In the genomic region with DNA sequence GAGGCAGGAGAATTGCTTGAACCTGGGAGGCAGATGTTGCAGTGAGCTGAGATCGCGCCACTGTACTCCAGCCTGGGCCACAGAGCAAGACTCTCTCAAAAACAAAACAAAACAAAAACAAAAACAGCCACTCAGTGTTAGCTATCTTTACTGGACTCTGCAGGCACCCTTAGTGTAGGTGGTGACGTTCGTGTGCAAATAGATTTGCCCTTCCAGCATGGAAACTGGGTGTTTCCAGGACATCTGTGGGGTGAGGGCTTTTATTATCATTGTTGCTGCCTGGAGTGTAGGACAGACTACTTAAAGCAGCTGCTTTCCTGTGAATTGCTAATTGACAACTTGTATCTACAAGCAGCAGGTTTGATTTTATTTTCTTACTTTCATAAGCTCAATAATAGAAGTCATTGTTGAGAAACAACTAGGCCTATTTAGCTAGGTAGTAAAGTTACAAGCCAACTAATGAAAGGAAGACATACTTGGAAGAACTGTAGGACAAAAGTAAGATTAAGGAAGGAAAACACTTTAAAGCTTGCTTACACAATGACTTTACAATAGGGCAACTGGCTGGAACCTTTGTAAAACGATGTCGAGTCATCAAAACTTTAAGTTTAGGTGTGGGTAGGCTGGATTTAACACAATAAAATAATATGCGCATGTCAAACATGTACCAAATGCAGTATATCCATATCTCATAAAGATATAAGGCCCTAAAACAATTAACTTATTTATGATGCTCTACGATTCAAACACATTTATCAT, we compare ENCODE assay signal across 17 cellular contexts. TPM values are rescaled to one million over a fixed set of nuclear protein-coding genes. Genes with fewer than 3 reads are reported as not detected.
DNase-seq lines count a peak whose midpoint lies in the region; ATAC-seq and TF ChIP-seq lines count a peak whose summit lies in the region.
"Had no signal": no experiment of that assay in that cellular context is flagged by ENCODE, and none has a peak within 500 bp of the region (broad histone marks: within the 10 kb centered on the region; RNA-seq: fewer than 3 reads in every experiment).

No MANE protein-coding gene starts in this region.

- peak overlapping the region; percentile 87 for H3K27ac Mint-ChIP-seq in GM23338

- no peaks in the 10 kb centered on the region for H3F3A ChIP-seq in GM23338 (replicated peaks; ENCODE audit: low read depth)

- TF ChIP-seq CTCF in GM23338 (conservative IDR thresholded peaks at IDR 0.05; ENCODE audit: low read depth in 2 of 2) (no peak), Peyer's patch (IDR thresholded peaks at IDR 0.05) (no peak), BE2C (IDR thresholded peaks at IDR 0.05; ENCODE audit: low read depth, low read length) (no peak), testis (IDR thresholded peaks at IDR 0.05) (no peak)

- H3K27me3 ChIP-seq in GM23338 (ENCODE audit: insufficient read depth) = no peaks in the 10 kb centered on the region
- no peaks in the 10 kb centered on the region for H3K27me3 ChIP-seq in Peyer's patch
- no peaks in the 10 kb centered on the region for H3K27me3 ChIP-seq in neuronal stem cell (ENCODE audit: control insufficient read depth in 3 of 3, insufficient read depth in 3 of 3, low read depth in 1 of 3, low read length in 3 of 3)
- H3K27me3 ChIP-seq in BE2C = no peaks in the 10 kb centered on the region
- no peaks in the 10 kb centered on the region for H3K27me3 ChIP-seq in testis
- H3K27me3 ChIP-seq: SJCRH30 had no signal

- no peaks in the 10 kb centered on the region for H3K79me2 ChIP-seq in GM23338 (replicated peaks; ENCODE audit: insufficient read depth)

- H3K4me3 ChIP-seq in GM23338 (no peak overlapping the region), Peyer's patch (no peak overlapping the region), neuronal stem cell (ENCODE audit: low read length in 2 of 2) (no peak overlapping the region), BE2C (ENCODE audit: low read depth, low read length) (no peak overlapping the region), testis (no peak overlapping the region)
- H3K4me3 ChIP-seq: SJCRH30 had no signal

- H3K36me3 ChIP-seq in GM23338 (ENCODE audit: insufficient read depth) = no peaks in the 10 kb centered on the region
- no peaks in the 10 kb centered on the region for H3K36me3 ChIP-seq in Peyer's patch
- no peaks in the 10 kb centered on the region for H3K36me3 ChIP-seq in neuronal stem cell (replicated peaks in 1 of 2; ENCODE audit: control insufficient read depth in 2 of 2, insufficient read depth in 2 of 2, low read length in 2 of 2)
- H3K36me3 ChIP-seq in BE2C = no peaks in the 10 kb centered on the region
- no peaks in the 10 kb centered on the region for H3K36me3 ChIP-seq in testis (ENCODE audit: low read depth, missing control alignments)
- H3K36me3 ChIP-seq: SJCRH30 had no signal

- H2BK15ac ChIP-seq in neuronal stem cell (ENCODE audit: low read length) = no peak overlapping the region

- H3K4me3 Mint-ChIP-seq in GM23338 = no peak overlapping the region

- no peaks in the 10 kb centered on the region for H3K27me3 Mint-ChIP-seq in GM23338 (ENCODE audit: insufficient read depth, low read depth, poor library complexity)

- H3K36me3 Mint-ChIP-seq in GM23338 (ENCODE audit: low read depth) = no peaks in the 10 kb centered on the region

- no peak overlapping the region for H4K8ac ChIP-seq in neuronal stem cell (ENCODE audit: low read depth, low read length)

- no peak overlapping the region for H4K91ac ChIP-seq in neuronal stem cell (ENCODE audit: low read depth, low read length, poor library complexity)

- TF ChIP-seq POLR2A in Peyer's patch (IDR thresholded peaks at IDR 0.05) = no peak
- no peak for TF ChIP-seq POLR2A in testis (IDR thresholded peaks at IDR 0.05)

- H3K18ac ChIP-seq in neuronal stem cell (ENCODE audit: low read length) = no peak overlapping the region

- H3K4me1 Mint-ChIP-seq in GM23338 = peaks cover 11% of the 10 kb centered on the region; the same call in 2 of the 3 replicates

- H3K9me3 Mint-ChIP-seq in GM23338 = no peaks in the 10 kb centered on the region

- H3K27ac ChIP-seq in GM23338 (ENCODE audit: low read depth) (no peak overlapping the region), Peyer's patch (peak overlapping the region in 3 of 4 donors; percentile 29 to 74 (median 69)), neuronal stem cell (replicated peaks; ENCODE audit: low read length) (no peak overlapping the region), testis (no peak overlapping the region)
- H3K27ac ChIP-seq: C4-2B, SJCRH30 had no signal

- DNase-seq in GM23338 (ENCODE audit: low spot score) (no peak), Peyer's patch (no peak), neuronal stem cell (ENCODE audit: low spot score) (no peak), BE2C (no peak), sciatic nerve (ENCODE audit: low spot score) (no peak), globus pallidus (ENCODE audit: low spot score) (no peak), testis (no peak)
- DNase-seq: DMS 273 treated with DMSO at 0.1 percent for 48 hours, GF-D8, HCEC 1CT, NCI-H1417 treated with DMSO at 0.1 percent for 48 hours, NCI-H2029, NCI-H510A, NCI-H774, SJCRH30 had no signal

- H3K4me2 ChIP-seq in GM23338 (no peak overlapping the region), neuronal stem cell (ENCODE audit: insufficient read depth, low read length, poor library complexity, severe bottlenecking) (no peak overlapping the region)

- no peak overlapping the region for H2BK5ac ChIP-seq in neuronal stem cell (ENCODE audit: low read length)

- no peak overlapping the region for H3K14ac ChIP-seq in neuronal stem cell (ENCODE audit: low read length)

- no peak overlapping the region for H3K4ac ChIP-seq in neuronal stem cell (ENCODE audit: low read length)

- H3K23ac ChIP-seq in neuronal stem cell (ENCODE audit: low read depth, low read length, poor library complexity) = no peak overlapping the region

- H2AK5ac ChIP-seq in neuronal stem cell (ENCODE audit: low read depth, low read length) = no peak overlapping the region

- 0 out of 2 replicates have a peak, but pooled peaks cover 3% of the 10 kb centered on the region for H3K9me2 ChIP-seq in GM23338 (ENCODE audit: insufficient read depth)

- no peak overlapping the region for H3K9ac ChIP-seq in neuronal stem cell (ENCODE audit: low read depth, low read length, poor library complexity)

- no peaks in the 10 kb centered on the region for H3K4me1 ChIP-seq in GM23338 (ENCODE audit: insufficient read depth)
- peaks cover 0 to 6% (median 0%) of the 10 kb centered on the region in 4 donors for H3K4me1 ChIP-seq in Peyer's patch
- peaks cover 0 to 2% of the 10 kb centered on the region in 2 donors for H3K4me1 ChIP-seq in neuronal stem cell (ENCODE audit: control insufficient read depth in 2 of 2, insufficient read depth in 1 of 2, low read depth in 1 of 2, low read length in 2 of 2)
- peaks cover 4% of the 10 kb centered on the region for H3K4me1 ChIP-seq in BE2C
- H3K4me1 ChIP-seq in testis = no peaks in the 10 kb centered on the region
- H3K4me1 ChIP-seq: SJCRH30 had no signal

- intact Hi-C loops in sciatic nerve (cut with DNase I) = no loop called here
- intact Hi-C loops in testis (cut with DNase I; ENCODE audit: low total_unique reads) = no loop called here

- H3K9me3 ChIP-seq in Peyer's patch (no peaks in the 10 kb centered on the region), neuronal stem cell (replicated peaks in 1 of 2; ENCODE audit: control insufficient read depth in 2 of 2, insufficient read depth in 1 of 2, low read depth in 1 of 2, low read length in 2 of 2) (no peaks in the 10 kb centered on the region), BE2C (no peaks in the 10 kb centered on the region), testis (no peaks in the 10 kb centered on the region)
- H3K9me3 ChIP-seq: SJCRH30 had no signal

- WGBS in neuronal stem cell (ENCODE audit: extremely low coverage in 2 of 2, insufficient read length in 2 of 2, insufficient replicate concordance in 1 of 2), 2 donors = 100% methylated on average over 1 of the region's 8 CpGs; no CpG with 5 or more reads in 1 of the 2 donors
- WGBS in testis, 2 donors = 83 to 90% methylated on average over 8 of the region's 8 CpGs

- no peaks in the 10 kb centered on the region for H4K20me1 ChIP-seq in GM23338 (replicated peaks; ENCODE audit: insufficient read depth)

- H2BK120ac ChIP-seq in neuronal stem cell (ENCODE audit: low read depth, low read length) = no peak overlapping the region

- H2BK12ac ChIP-seq in neuronal stem cell (ENCODE audit: low read length) = no peak overlapping the region

- H3K79me1 ChIP-seq in neuronal stem cell (ENCODE audit: low read depth, low read length) = no peaks in the 10 kb centered on the region

- ATAC-seq in GM23338 (no peak; the same call in 2 of the 3 replicates), esophagus mucosa (peak; percentile 52), sciatic nerve (no peak)

- H2AFZ ChIP-seq in GM23338 (no peak overlapping the region), neuronal stem cell (ENCODE audit: low read length) (peak overlapping the region; percentile 72)

TF ChIP-seq in GM23338, 12 proteins besides CTCF, POLR2A, EP300 and RAD21:
- TF ChIP-seq CREB1 (CRISPR knock-in tag; IDR thresholded peaks at IDR 0.05; ENCODE audit: low read depth) (no peak), ZNF114 (CRISPR knock-in tag; IDR thresholded peaks at IDR 0.05) (no peak)
- TF ChIP-seq, protein P1, sequence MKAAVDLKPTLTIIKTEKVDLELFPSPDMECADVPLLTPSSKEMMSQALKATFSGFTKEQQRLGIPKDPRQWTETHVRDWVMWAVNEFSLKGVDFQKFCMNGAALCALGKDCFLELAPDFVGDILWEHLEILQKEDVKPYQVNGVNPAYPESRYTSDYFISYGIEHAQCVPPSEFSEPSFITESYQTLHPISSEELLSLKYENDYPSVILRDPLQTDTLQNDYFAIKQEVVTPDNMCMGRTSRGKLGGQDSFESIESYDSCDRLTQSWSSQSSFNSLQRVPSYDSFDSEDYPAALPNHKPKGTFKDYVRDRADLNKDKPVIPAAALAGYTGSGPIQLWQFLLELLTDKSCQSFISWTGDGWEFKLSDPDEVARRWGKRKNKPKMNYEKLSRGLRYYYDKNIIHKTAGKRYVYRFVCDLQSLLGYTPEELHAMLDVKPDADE (IDR thresholded peaks at IDR 0.05) = no peak

RNA-seq across cellular contexts. Expression of a gene that starts 25.5 kb away (rescaled TPM):
- 24.1 and 33.0 TPM in 2 replicates for total RNA-seq in GM23338 (2014; rRNA removed; shearing (Covaris generic))
- polyA plus RNA-seq in GM23338 (2016; fragmentation: Nextera tagmentation; extraction: Ambion mirVana) (10.9 and 14.0 TPM in 2 replicates), testis (ENCODE audit: insufficient read depth, low read depth, low replicate concordance) (41.2 TPM)
- total RNA-seq in Peyer's patch (100 to 1,000 TPM in 3 of 4 donors, 10 to 100 TPM in 1; 47.0 to 425 (median 332) TPM), esophagus mucosa (52.8 TPM), sciatic nerve (117 TPM), testis (10 to 100 TPM; 70.9 to 89.3 TPM)
- 7.4 TPM for polyA plus RNA-seq in neuronal stem cell (2013, experiment 1 of 2)
- polyA plus RNA-seq in neuronal stem cell (2013, experiment 2 of 2) = 6.9 TPM
- 13.3 TPM for polyA plus RNA-seq in BE2C (2012; ENCODE audit: insufficient read depth, insufficient read length, low read depth)

Comparison
In these comparisons a context has a peak if more than half of its experiments do, and no peak if none do; other contexts are left out.
1. H3K27ac ChIP-seq: peak in Peyer's patch (3 of 4); none in GM23338 (single experiment), neuronal stem cell (single experiment) and testis (0 of 2).